ENCODE assay signal across 9 cellular contexts in genomic region chr7:149865437-149865836, GRCh38. TPM values are rescaled to one million over a fixed set of nuclear protein-coding genes. Genes with fewer than 3 reads are reported as not detected.
A peak's percentile ranks its signal among the peaks of the same experiment; 100 is the strongest.
DNase-seq lines count a peak whose midpoint lies in the region; ATAC-seq and TF ChIP-seq lines count a peak whose summit lies in the region.
"Had no signal": no experiment of that assay in that cellular context is flagged by ENCODE, and none has a peak within 500 bp of the region (broad histone marks: within the 10 kb centered on the region; RNA-seq: fewer than 3 reads in every experiment).

No MANE protein-coding gene starts in this region.

- no peaks in the 10 kb centered on the region for H3K27me3 Mint-ChIP-seq in T-helper 17 cell

- ATAC-seq in GM21447 (IDR thresholded peaks at IDR 0.05; ENCODE audit: unreplicated experiment): peak; percentile 54
- peak; percentile 80 for ATAC-seq in T-helper 17 cell
- ATAC-seq in activated naive CD4-positive, alpha-beta T cell treated with anti-CD3 and anti-CD28 coated beads, Interleukin-2, amount 50 U/mL, for 72 hours: peak; percentile 48 to 76
- ATAC-seq: esophagus mucosa had no signal

- no peak overlapping the region for H4K8ac ChIP-seq in trophoblast cell (ENCODE audit: low read depth, low read length)

- no peaks in the 10 kb centered on the region for H3K27me3 ChIP-seq in trophoblast cell (ENCODE audit: insufficient read depth, low read length)

- peaks cover 54% of the 10 kb centered on the region for H3K4me1 Mint-ChIP-seq in T-helper 17 cell

- no peak overlapping the region for H2BK5ac ChIP-seq in trophoblast cell (ENCODE audit: low read depth, low read length, poor library complexity)

- no peaks in the 10 kb centered on the region for H3K9me3 ChIP-seq in T-helper 17 cell (ENCODE audit: control insufficient read depth, low read length, poor library complexity, severe bottlenecking)
- H3K9me3 ChIP-seq in trophoblast cell (ENCODE audit: insufficient read depth, low read depth, low read length): no peaks in the 10 kb centered on the region

- no peaks in the 10 kb centered on the region for H3K9me3 Mint-ChIP-seq in activated naive CD4-positive, alpha-beta T cell treated with anti-CD3 and anti-CD28 coated beads, Interleukin-2, amount 50 U/mL, for 72 hours

- peak in 2 of 3 donors; percentile 28 to 43 for DNase-seq in T-helper 17 cell
- peak in 1 of 2 donors; percentile 67 for DNase-seq in activated naive CD4-positive, alpha-beta T cell treated with anti-CD3 and anti-CD28 coated beads, Interleukin-2, amount 50 U/mL, for 72 hours (ENCODE audit: low spot score in 2 of 2)
- DNase-seq in stimulated activated CD4-positive, alpha-beta T cell treated with anti-CD3 and anti-CD28 coated beads, Interleukin-4, amount 100 ng/mL, for 4 hours: peak; percentile 44 to 46
- no peak for DNase-seq in trophoblast cell
- no peak for DNase-seq in GM10266 (ENCODE audit: extremely low spot score)
- no peak for DNase-seq in medulla oblongata (ENCODE audit: extremely low spot score)
- no peak for DNase-seq in posterior vena cava (ENCODE audit: low spot score)

- no peak overlapping the region for H3K18ac ChIP-seq in trophoblast cell (ENCODE audit: low read length)

- peaks cover 0 to 4% of the 10 kb centered on the region in 2 experiments for H3K36me3 ChIP-seq in trophoblast cell (ENCODE audit: control insufficient read depth in 1 of 2, insufficient read depth in 2 of 2, low read length in 2 of 2)

- no peaks in the 10 kb centered on the region for H3K4me1 ChIP-seq in trophoblast cell (ENCODE audit: control insufficient read depth in 1 of 2, insufficient read depth in 2 of 2, low read length in 2 of 2)

- no peak overlapping the region for H2AFZ ChIP-seq in trophoblast cell (ENCODE audit: insufficient read depth, low read length, poor library complexity)

- no CpG with 5 or more reads among the region's 7 CpGs for WGBS in trophoblast cell (ENCODE audit: extremely low coverage, insufficient coverage, insufficient read length)

- no peak overlapping the region for H4K12ac ChIP-seq in trophoblast cell (ENCODE audit: low read depth, low read length)

- no peak overlapping the region for H3K23ac ChIP-seq in trophoblast cell (ENCODE audit: low read length)

- no peak overlapping the region for H2BK120ac ChIP-seq in trophoblast cell (ENCODE audit: insufficient read depth, low read length, poor library complexity)

- no peaks in the 10 kb centered on the region for H3K79me1 ChIP-seq in trophoblast cell (ENCODE audit: low read length)

- H3K27ac ChIP-seq in trophoblast cell (ENCODE audit: low read depth, low read length): no peak overlapping the region

- H3K79me2 ChIP-seq in trophoblast cell (ENCODE audit: control insufficient read depth, insufficient read depth, low read length, poor library complexity): no peaks in the 10 kb centered on the region

- H2BK12ac ChIP-seq in trophoblast cell (ENCODE audit: low read length): no peak overlapping the region

- no peaks in the 10 kb centered on the region for H3K36me3 Mint-ChIP-seq in T-helper 17 cell (ENCODE audit: low read depth)
- peaks cover 8 to 10% of the 10 kb centered on the region in 2 donors for H3K36me3 Mint-ChIP-seq in activated naive CD4-positive, alpha-beta T cell treated with anti-CD3 and anti-CD28 coated beads, Interleukin-2, amount 50 U/mL, for 72 hours

- TF ChIP-seq CTCF in GM10266 (IDR thresholded peaks at IDR 0.05; ENCODE audit: control insufficient read depth, insufficient read depth, low read depth, missing control alignments): no peak

- H4K91ac ChIP-seq in trophoblast cell (ENCODE audit: low read depth, low read length): no peak overlapping the region

- H3K4me2 ChIP-seq in trophoblast cell (ENCODE audit: low read length): no peak overlapping the region

- H3K4me3 ChIP-seq in trophoblast cell (ENCODE audit: low read depth, low read length): no peak overlapping the region

- H2AK5ac ChIP-seq in trophoblast cell (ENCODE audit: low read length): no peak overlapping the region

- H3K14ac ChIP-seq in trophoblast cell (ENCODE audit: low read length): no peak overlapping the region

- no peak overlapping the region for H3K4ac ChIP-seq in trophoblast cell (ENCODE audit: low read depth, low read length)

- intact Hi-C loops in posterior vena cava (cut with DNase I): no loop called here

- H3K9ac ChIP-seq in trophoblast cell (ENCODE audit: low read length): no peak overlapping the region

- peak overlapping the region; percentile 93 for H3K27ac Mint-ChIP-seq in T-helper 17 cell
- H3K27ac Mint-ChIP-seq in activated naive CD4-positive, alpha-beta T cell treated with anti-CD3 and anti-CD28 coated beads, Interleukin-2, amount 50 U/mL, for 72 hours: peak overlapping the region; percentile 81 to 92

- peak overlapping the region; percentile 55 for H3K4me3 Mint-ChIP-seq in T-helper 17 cell

RNA-seq across cellular contexts. Expression of gene ATP6V0E2, which starts 8.3 kb away (rescaled TPM):
- 10 to 100 TPM; 29.4 to 38.5 TPM for total RNA-seq in T-helper 17 cell
- total RNA-seq in activated naive CD4-positive, alpha-beta T cell treated with anti-CD3 and anti-CD28 coated beads, Interleukin-2, amount 50 U/mL, for 72 hours: 10 to 100 TPM; 35.4 to 43.5 TPM
- 9.3 and 9.5 TPM in 2 replicates for polyA plus RNA-seq in trophoblast cell (2013)
- 10 to 100 TPM; 13.0 to 13.2 TPM for total RNA-seq in posterior vena cava

RNA-seq across cellular contexts. Expression of gene ZNF862, which starts 27.3 kb away (rescaled TPM):
- total RNA-seq in T-helper 17 cell (10 to 100 TPM; 27.5 to 31.0 TPM), posterior vena cava (10 to 100 TPM; 12.6 to 14.2 TPM)
- total RNA-seq in activated naive CD4-positive, alpha-beta T cell treated with anti-CD3 and anti-CD28 coated beads, Interleukin-2, amount 50 U/mL, for 72 hours: 10 to 100 TPM; 18.9 to 23.0 TPM
- polyA plus RNA-seq in trophoblast cell (2013): 3.1 and 3.3 TPM in 2 replicates

Comparison
In these comparisons a context has a peak if more than half of its experiments do, and no peak if none do; other contexts are left out.
1. DNase-seq: peak in T-helper 17 cell (2 of 3) and stimulated activated CD4-positive, alpha-beta T cell treated with anti-CD3 and anti-CD28 coated beads, Interleukin-4, amount 100 ng/mL, for 4 hours (2 of 2); none in trophoblast cell (0 of 2), GM10266 (single experiment), medulla oblongata (single experiment) and posterior vena cava (single experiment).
2. Peak in every context shown above with its lines, with median percentiles within 50 percentile points of each other: ATAC-seq.